ENCODE assay signal across 18 cellular contexts in genomic region chr6:158109744-158110143, GRCh38. TPM values are rescaled to one million over a fixed set of nuclear protein-coding genes. Genes with fewer than 3 reads are reported as not detected.
DNase-seq lines count a peak whose midpoint lies in the region; ATAC-seq and TF ChIP-seq lines count a peak whose summit lies in the region.
"Had no signal": no experiment of that assay in that cellular context is flagged by ENCODE, and none has a peak within 500 bp of the region (broad histone marks: within the 10 kb centered on the region; RNA-seq: fewer than 3 reads in every experiment).

No MANE protein-coding gene starts in this region.

- H3F3A ChIP-seq in neural progenitor cell (ENCODE audit: low read depth) = no peaks in the 10 kb centered on the region

- H4K20me1 ChIP-seq in neural progenitor cell (ENCODE audit: low read depth) = no peaks in the 10 kb centered on the region

- H3K4me3 Mint-ChIP-seq in activated T-cell treated with anti-CD3 and anti-CD28 coated beads, Interleukin-2, amount 50 U/mL, for 72 hours = no peak overlapping the region
- H3K4me3 Mint-ChIP-seq in activated T-cell treated with anti-CD3 and anti-CD28 coated beads, Interleukin-2, amount 50 U/mL, for 24 hours = no peak overlapping the region
- no peak overlapping the region for H3K4me3 Mint-ChIP-seq in neural progenitor cell
- no peak overlapping the region for H3K4me3 Mint-ChIP-seq in endodermal cell
- H3K4me3 Mint-ChIP-seq: CD14-positive monocyte, IgD-negative memory B cell had no signal

- H3K9ac ChIP-seq in neural progenitor cell (no peak overlapping the region), endodermal cell (ENCODE audit: extremely low read depth, low read length, poor library complexity, severe bottlenecking) (no peak overlapping the region)

- H3K79me2 ChIP-seq in neural progenitor cell (ENCODE audit: low read depth) = no peaks in the 10 kb centered on the region

- H3K36me3 ChIP-seq in neural progenitor cell (no peaks in the 10 kb centered on the region), endodermal cell (ENCODE audit: control insufficient read depth, insufficient read depth, low read length) (peaks cover 66% of the 10 kb centered on the region)

- H3K4me3 ChIP-seq in fibroblast of the aortic adventitia (ENCODE audit: low read depth, low read length) (no peak overlapping the region), neural progenitor cell (no peak overlapping the region), endodermal cell (ENCODE audit: low read length) (no peak overlapping the region)

- no peaks in the 10 kb centered on the region for H3K4me1 ChIP-seq in neural progenitor cell
- H3K4me1 ChIP-seq in endodermal cell (ENCODE audit: control insufficient read depth, insufficient read depth, low read length) = no peaks in the 10 kb centered on the region
- H3K4me1 ChIP-seq: Caco-2 had no signal

- H3K4me1 Mint-ChIP-seq in activated T-cell treated with anti-CD3 and anti-CD28 coated beads, Interleukin-2, amount 50 U/mL, for 72 hours (ENCODE audit: low read depth) = no peaks in the 10 kb centered on the region
- no peaks in the 10 kb centered on the region for H3K4me1 Mint-ChIP-seq in activated T-cell treated with anti-CD3 and anti-CD28 coated beads, Interleukin-2, amount 50 U/mL, for 24 hours (ENCODE audit: low read depth)
- H3K4me1 Mint-ChIP-seq in neural progenitor cell = no peaks in the 10 kb centered on the region
- H3K4me1 Mint-ChIP-seq in endodermal cell = peaks cover 3% of the 10 kb centered on the region
- H3K4me1 Mint-ChIP-seq: IgD-negative memory B cell had no signal

- no peak overlapping the region for H3K4me2 ChIP-seq in neural progenitor cell

- H3K9me3 ChIP-seq in neural progenitor cell (ENCODE audit: low read depth) (no peaks in the 10 kb centered on the region), endodermal cell (ENCODE audit: control insufficient read depth, low read length) (no peaks in the 10 kb centered on the region)
- H3K9me3 ChIP-seq: Caco-2 had no signal

- no peak overlapping the region for H3K27ac ChIP-seq in neural progenitor cell
- no peak overlapping the region for H3K27ac ChIP-seq in endodermal cell (ENCODE audit: low read depth, low read length)

- no peaks in the 10 kb centered on the region for H3K27me3 Mint-ChIP-seq in activated T-cell treated with anti-CD3 and anti-CD28 coated beads, Interleukin-2, amount 50 U/mL, for 72 hours (ENCODE audit: low read depth)
- no peaks in the 10 kb centered on the region for H3K27me3 Mint-ChIP-seq in activated T-cell treated with anti-CD3 and anti-CD28 coated beads, Interleukin-2, amount 50 U/mL, for 24 hours
- H3K27me3 Mint-ChIP-seq in neural progenitor cell (ENCODE audit: insufficient read depth, low read depth) = no peaks in the 10 kb centered on the region
- no peaks in the 10 kb centered on the region for H3K27me3 Mint-ChIP-seq in endodermal cell (ENCODE audit: insufficient read depth)
- H3K27me3 Mint-ChIP-seq: IgD-negative memory B cell had no signal

- peak overlapping the region; percentile 45 for H3K27ac Mint-ChIP-seq in activated T-cell treated with anti-CD3 and anti-CD28 coated beads, Interleukin-2, amount 50 U/mL, for 72 hours
- no peak overlapping the region for H3K27ac Mint-ChIP-seq in activated T-cell treated with anti-CD3 and anti-CD28 coated beads, Interleukin-2, amount 50 U/mL, for 24 hours
- no peak overlapping the region for H3K27ac Mint-ChIP-seq in neural progenitor cell
- H3K27ac Mint-ChIP-seq in endodermal cell = no peak overlapping the region
- H3K27ac Mint-ChIP-seq: IgD-negative memory B cell had no signal

- WGBS in endodermal cell (ENCODE audit: insufficient coverage in 1 of 2, insufficient read length in 1 of 2), 2 experiments = 73 to 78% methylated on average over 1 to 2 of the region's 2 CpGs

- H3K9me3 Mint-ChIP-seq in activated T-cell treated with anti-CD3 and anti-CD28 coated beads, Interleukin-2, amount 50 U/mL, for 72 hours = no peaks in the 10 kb centered on the region
- H3K9me3 Mint-ChIP-seq in activated T-cell treated with anti-CD3 and anti-CD28 coated beads, Interleukin-2, amount 50 U/mL, for 24 hours = no peaks in the 10 kb centered on the region
- H3K9me3 Mint-ChIP-seq in neural progenitor cell (no peaks in the 10 kb centered on the region), endodermal cell (no peaks in the 10 kb centered on the region)
- H3K9me3 Mint-ChIP-seq: CD14-positive monocyte, IgD-negative memory B cell had no signal

- no peak for ATAC-seq in activated T-cell treated with anti-CD3 and anti-CD28 coated beads, Interleukin-2, amount 50 U/mL, for 72 hours (replicated peaks in 1 of 2)

- TF ChIP-seq CTCF in fibroblast of the aortic adventitia (IDR thresholded peaks at IDR 0.05; ENCODE audit: insufficient read depth, low read length) = no peak
- TF ChIP-seq CTCF in neural progenitor cell (IDR thresholded peaks at IDR 0.05) = no peak
- TF ChIP-seq CTCF in endodermal cell (conservative IDR thresholded peaks at IDR 0.05) = no peak

- H2AFZ ChIP-seq in neural progenitor cell (replicated peaks) = no peak overlapping the region

- DNase-seq in activated T-cell treated with anti-CD3 and anti-CD28 coated beads, Interleukin-2, amount 50 U/mL, for 72 hours = no peak
- no peak for DNase-seq in activated T-cell treated with anti-CD3 and anti-CD28 coated beads, Interleukin-2, amount 50 U/mL, for 24 hours
- DNase-seq in SW480 (ENCODE audit: low spot score) (peak; percentile 3), fibroblast of the aortic adventitia (ENCODE audit: low read depth) (peak; percentile 24), COLO829 (ENCODE audit: low spot score) (no peak), Kasumi-1 (lab: John Stamatoyannopoulos, UW) (no peak), neural progenitor cell (ENCODE audit: low spot score) (no peak), endodermal cell (no peak)
- DNase-seq: Caco-2, HCEC 1CT, NCI-H1105 treated with DMSO at 0.1 percent for 48 hours, NCI-H2029, NCI-H2171 treated with DMSO at 0.1 percent for 48 hours, NCI-H510A, NCI-H82, SIG-M5 had no signal

- H3K27me3 ChIP-seq in neural progenitor cell = no peaks in the 10 kb centered on the region
- no peaks in the 10 kb centered on the region for H3K27me3 ChIP-seq in endodermal cell (ENCODE audit: control insufficient read depth, insufficient read depth, low read length, poor library complexity, severe bottlenecking)

- peaks cover 6 to 14% of the 10 kb centered on the region in 2 donors for H3K36me3 Mint-ChIP-seq in activated T-cell treated with anti-CD3 and anti-CD28 coated beads, Interleukin-2, amount 50 U/mL, for 72 hours (ENCODE audit: insufficient read depth in 2 of 2)
- peaks cover 30% of the 10 kb centered on the region for H3K36me3 Mint-ChIP-seq in activated T-cell treated with anti-CD3 and anti-CD28 coated beads, Interleukin-2, amount 50 U/mL, for 24 hours (ENCODE audit: low read depth)
- H3K36me3 Mint-ChIP-seq in neural progenitor cell (peaks cover 21% of the 10 kb centered on the region), endodermal cell (ENCODE audit: low read depth) (peaks cover 54% of the 10 kb centered on the region)

RNA-seq across cellular contexts. Expression of gene SERAC1, which starts 58.3 kb away (rescaled TPM):
- 1 to 10 TPM; 6.0 to 8.6 TPM for total RNA-seq in activated T-cell treated with anti-CD3 and anti-CD28 coated beads, Interleukin-2, amount 50 U/mL, for 72 hours
- total RNA-seq in fibroblast of the aortic adventitia (ENCODE audit: low replicate concordance) (7.4 and 11.2 TPM in 2 replicates), neural progenitor cell (ENCODE audit: low replicate concordance) (25.0 and 35.7 TPM in 2 replicates), endodermal cell (10 to 100 TPM; 15.1 to 19.4 TPM)
- polyA plus RNA-seq in endodermal cell (2013, experiment 1 of 2) = 17.6 TPM
- polyA plus RNA-seq in endodermal cell (2013, experiment 2 of 2) = 17.1 TPM

RNA-seq across cellular contexts. Expression of gene GTF2H5, which starts 58.4 kb away (rescaled TPM):
- total RNA-seq in activated T-cell treated with anti-CD3 and anti-CD28 coated beads, Interleukin-2, amount 50 U/mL, for 72 hours = 10 to 100 TPM; 20.7 to 23.9 TPM
- 10.5 and 48.6 TPM in 2 replicates for total RNA-seq in fibroblast of the aortic adventitia (ENCODE audit: low replicate concordance)
- 5.2 and 12.4 TPM in 2 replicates for total RNA-seq in neural progenitor cell (ENCODE audit: low replicate concordance)
- 10 to 100 TPM; 31.3 to 41.6 TPM for total RNA-seq in endodermal cell
- 24.2 TPM for polyA plus RNA-seq in endodermal cell (2013, experiment 1 of 2)
- 23.0 TPM for polyA plus RNA-seq in endodermal cell (2013, experiment 2 of 2)

Comparison
In these comparisons a context has a peak if more than half of its experiments do, and no peak if none do; other contexts are left out.
1. DNase-seq: peak in SW480 (single experiment) and fibroblast of the aortic adventitia (single experiment); none in activated T-cell treated with anti-CD3 and anti-CD28 coated beads, Interleukin-2, amount 50 U/mL, for 72 hours (0 of 2), activated T-cell treated with anti-CD3 and anti-CD28 coated beads, Interleukin-2, amount 50 U/mL, for 24 hours (single experiment), COLO829 (single experiment), Kasumi-1 (0 of 2), neural progenitor cell (single experiment) and endodermal cell (single experiment).